ENCODE assay signal across 8 cellular contexts in the genomic region with DNA sequence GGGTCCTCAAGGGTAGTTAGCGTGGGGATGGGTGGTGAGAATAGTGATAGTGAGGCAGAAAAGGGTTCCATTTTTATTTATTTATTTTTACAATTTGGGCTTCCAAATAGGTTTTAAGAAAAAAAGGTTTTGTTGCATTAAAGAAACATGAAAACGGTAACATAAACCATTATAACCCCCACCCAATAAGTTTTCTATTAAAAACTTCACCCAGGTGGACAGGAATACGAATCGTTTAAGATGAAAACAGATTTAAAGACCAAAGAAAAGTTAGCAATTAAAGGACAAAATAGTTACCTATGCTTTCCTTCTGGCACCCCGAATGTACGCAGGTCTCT.
DNase-seq lines count a peak whose midpoint lies in the region; ATAC-seq, FAIRE-seq and TF ChIP-seq lines count a peak whose summit lies in the region.

No MANE protein-coding gene starts in this region.

- H3K9ac ChIP-seq in PC-3 (ENCODE audit: low read length) = peak overlapping the region; percentile 67

- peak overlapping the region; percentile 89 for H3K4me2 ChIP-seq in PC-3 (ENCODE audit: low read length)

- peak overlapping the region; percentile 66 for H3K27ac ChIP-seq in CD4-positive, alpha-beta memory T cell (ENCODE audit: low read depth, low read length)
- H3K27ac ChIP-seq in PC-3 (ENCODE audit: low read length) (0 out of 2 replicates have a peak overlapping the region, but pooled peaks have one; percentile 25), esophagus (ENCODE audit: low read depth in 2 of 2, low read length in 1 of 2) (no peak overlapping the region), pancreas (peak overlapping the region in 3 of 4 donors; percentile 69 to 86 (median 82))

- H3K4me3 ChIP-seq in CD4-positive, alpha-beta memory T cell (ENCODE audit: low read length in 2 of 2) = peak overlapping the region; percentile 62 to 84
- H3K4me3 ChIP-seq in PC-3 (ENCODE audit: low read length) = peak overlapping the region; percentile 81
- H3K4me3 ChIP-seq in esophagus (ENCODE audit: low read depth in 1 of 2, low read length in 2 of 2) = peak overlapping the region; percentile 85 to 95
- H3K4me3 ChIP-seq in pancreas = peak overlapping the region; percentile 48 to 79 (median 67)

- CTCF ChIA-PET in CD4-positive, alpha-beta memory T cell (lab: Charles Lee; ENCODE audit: partially characterized antibody) = interaction anchor here (0.7 to 1.3 kb wide), 3 partner anchors 12 to 129 kb away, joined by 3 to 6 read pairs (median 4); no protein-coding TSS in a partner anchor
- CTCF ChIA-PET in PC-3 (lab: Charles Lee) = no interaction called here

- no peaks in the 10 kb centered on the region for H4K20me1 ChIP-seq in PC-3 (ENCODE audit: low read length)

- no peaks in the 10 kb centered on the region for H3K27me3 ChIP-seq in CD4-positive, alpha-beta memory T cell (ENCODE audit: insufficient read depth, low read length)
- H3K27me3 ChIP-seq in PC-3 (ENCODE audit: low read length) (no peaks in the 10 kb centered on the region), esophagus (ENCODE audit: control insufficient read depth in 1 of 2, insufficient read depth in 2 of 2, low read length in 2 of 2) (no peaks in the 10 kb centered on the region), pancreas (no peaks in the 10 kb centered on the region)

- H3K4me3 Mint-ChIP-seq in CD4-positive, alpha-beta memory T cell = peak overlapping the region; percentile 90 to 97 (median 96)

- 13 to 15% methylated on average over 6 of the region's 6 CpGs for WGBS in esophagus, 2 donors
- WGBS in pancreas, 2 donors = 5 to 8% methylated on average over 6 of the region's 6 CpGs

- peaks cover 0 to 6% (median 0%) of the 10 kb centered on the region in 8 donors for H3K9me3 Mint-ChIP-seq in CD4-positive, alpha-beta memory T cell

- no peak for FAIRE-seq in pancreas (lab: Jason Lieb, UNC)

- H3K36me3 Mint-ChIP-seq in CD4-positive, alpha-beta memory T cell = peaks cover 25 to 29% of the 10 kb centered on the region in 2 donors

- POLR2A ChIA-PET in CD4-positive, alpha-beta memory T cell (lab: Charles Lee; ENCODE audit: partially characterized antibody) = interaction anchor here (0.9 to 2.3 kb wide), 5 partner anchors 12 to 174 kb away, joined by 3 to 27 read pairs (median 4); a partner anchor contains a TSS
- POLR2A ChIA-PET in PC-3 (lab: Charles Lee; ENCODE audit: unreplicated experiment) = no interaction called here

- intact Hi-C loops in CD4-positive, alpha-beta memory T cell (cut with micrococcal nuclease) = loop anchor here (1.0 to 2.0 kb wide), 4 partner anchors 9 to 129 kb away; a partner anchor contains a TSS
- intact Hi-C loops in PC-3 (cut with micrococcal nuclease) (loop anchor here (2.0 kb wide), 2 partner anchors 85 to 129 kb away; no protein-coding TSS in a partner anchor), pancreas (cut with DNase I) (no loop called here)

- H3K79me2 ChIP-seq in PC-3 (ENCODE audit: low read length) = peaks cover 16% of the 10 kb centered on the region

- H3K9me2 ChIP-seq in PC-3 (replicated peaks; ENCODE audit: low read length) = no peaks in the 10 kb centered on the region

- H3K36me3 ChIP-seq in CD4-positive, alpha-beta memory T cell (ENCODE audit: insufficient read depth, low read length) = no peaks in the 10 kb centered on the region
- no peaks in the 10 kb centered on the region for H3K36me3 ChIP-seq in PC-3 (ENCODE audit: low read depth, low read length)
- no peaks in the 10 kb centered on the region for H3K36me3 ChIP-seq in esophagus (ENCODE audit: control insufficient read depth in 2 of 2, insufficient read depth in 2 of 2, low read length in 1 of 2)
- H3K36me3 ChIP-seq in pancreas = no peaks in the 10 kb centered on the region

- peaks cover 25 to 58% (median 36%) of the 10 kb centered on the region in 4 donors for H3K4me1 Mint-ChIP-seq in CD4-positive, alpha-beta memory T cell

- H3K4me1 ChIP-seq in CD4-positive, alpha-beta memory T cell (ENCODE audit: insufficient read depth, low read length) = peaks cover 33% of the 10 kb centered on the region
- H3K4me1 ChIP-seq in PC-3 (ENCODE audit: insufficient read depth, low read length) = peaks cover 13% of the 10 kb centered on the region
- H3K4me1 ChIP-seq in esophagus (ENCODE audit: control insufficient read depth in 2 of 2, insufficient read depth in 2 of 2, low read length in 1 of 2) = no peaks in the 10 kb centered on the region
- H3K4me1 ChIP-seq in pancreas = peaks cover 0 to 15% (median 0%) of the 10 kb centered on the region in 3 donors

- ATAC-seq in PC-3 (no peak), pancreas (no peak), GM18517 (IDR thresholded peaks at IDR 0.05; ENCODE audit: unreplicated experiment) (no peak)

- H2AFZ ChIP-seq in PC-3 (ENCODE audit: low read length) = peak overlapping the region; percentile 56

- H3K27ac Mint-ChIP-seq in CD4-positive, alpha-beta memory T cell = peak overlapping the region; percentile 87 to 98 (median 96)

- BruUV-seq in PC-3 (replicated peaks; lab: Mats Ljungman, UMichigan) = no TSS peak

- no peak for DNase-seq in CD4-positive, alpha-beta memory T cell
- no peak for DNase-seq in PC-3
- DNase-seq in pancreas = no peak
- DNase-seq in GM19240 (ENCODE audit: insufficient read length, low spot score) = no peak
- no peak for DNase-seq in A172 (ENCODE audit: low spot score)
- DNase-seq in stimulated activated naive CD4-positive, alpha-beta T cell (lab: John Stamatoyannopoulos, UW) = no peak

- no peak for TF ChIP-seq CTCF in PC-3 (conservative IDR thresholded peaks at IDR 0.05; ENCODE audit: low read depth, low read length)
- no peak for TF ChIP-seq CTCF in pancreas (IDR thresholded peaks at IDR 0.05)

- H3K27me3 Mint-ChIP-seq in CD4-positive, alpha-beta memory T cell = no peaks in the 10 kb centered on the region

- no peaks in the 10 kb centered on the region for H3K9me3 ChIP-seq in CD4-positive, alpha-beta memory T cell (ENCODE audit: control insufficient read depth in 1 of 2, low read length in 2 of 2)
- H3K9me3 ChIP-seq in PC-3 (ENCODE audit: low read length) (no peaks in the 10 kb centered on the region), esophagus (ENCODE audit: control insufficient read depth in 2 of 2, insufficient read depth in 1 of 2, low read depth in 1 of 2, low read length in 1 of 2) (no peaks in the 10 kb centered on the region), pancreas (no peaks in the 10 kb centered on the region)

- H3F3A ChIP-seq in PC-3 (ENCODE audit: low read length, unreplicated experiment) = no peaks in the 10 kb centered on the region

Comparison
In these comparisons a context has a peak if more than half of its experiments do, and no peak if none do; other contexts are left out.
1. H3K27ac ChIP-seq: peak in CD4-positive, alpha-beta memory T cell (single experiment), PC-3 (single experiment) and pancreas (3 of 4); none in esophagus (0 of 2).
2. intact Hi-C loops: an anchor here in CD4-positive, alpha-beta memory T cell (1.0 to 2.0 kb wide) and PC-3 (2.0 kb wide); none called in pancreas.
3. Peak in every context shown above with its lines, with median percentiles within 50 percentile points of each other: H3K4me3 ChIP-seq.